2 cellular contexts compared by ENCODE assay signal in the genomic region with DNA sequence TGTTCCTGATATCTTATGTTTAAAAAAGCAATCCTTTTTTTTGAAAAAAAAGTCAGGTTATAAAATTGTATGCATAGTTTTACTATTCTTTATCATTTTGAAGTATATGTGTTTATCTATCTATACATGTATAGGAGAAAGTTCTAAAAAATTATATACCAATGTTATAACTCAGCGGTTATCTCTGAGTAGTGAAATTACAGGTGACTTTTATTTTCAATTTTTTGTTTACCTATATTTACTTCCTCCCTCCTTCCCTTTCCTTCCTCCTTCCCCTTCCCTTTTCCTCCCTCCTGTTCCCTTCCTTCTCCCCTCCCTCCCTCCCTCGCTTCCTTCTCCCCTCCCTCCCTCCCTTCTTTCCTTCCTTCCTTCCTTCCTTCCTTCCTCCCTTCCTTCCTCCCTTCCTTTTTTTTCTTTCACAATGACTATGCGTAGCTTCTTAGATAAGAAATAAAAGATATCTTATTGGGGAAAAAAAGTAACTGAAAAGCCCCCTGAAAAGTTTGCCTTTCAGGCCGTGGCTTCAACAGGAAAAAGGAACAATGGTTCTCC.
TF ChIP-seq lines count a peak whose summit lies in the region.

No MANE protein-coding gene starts in this region.

TF ChIP-seq in A549, 52 proteins besides CTCF, POLR2A, EP300 and RAD21 (continued from another document):
- TF ChIP-seq, protein P1, sequence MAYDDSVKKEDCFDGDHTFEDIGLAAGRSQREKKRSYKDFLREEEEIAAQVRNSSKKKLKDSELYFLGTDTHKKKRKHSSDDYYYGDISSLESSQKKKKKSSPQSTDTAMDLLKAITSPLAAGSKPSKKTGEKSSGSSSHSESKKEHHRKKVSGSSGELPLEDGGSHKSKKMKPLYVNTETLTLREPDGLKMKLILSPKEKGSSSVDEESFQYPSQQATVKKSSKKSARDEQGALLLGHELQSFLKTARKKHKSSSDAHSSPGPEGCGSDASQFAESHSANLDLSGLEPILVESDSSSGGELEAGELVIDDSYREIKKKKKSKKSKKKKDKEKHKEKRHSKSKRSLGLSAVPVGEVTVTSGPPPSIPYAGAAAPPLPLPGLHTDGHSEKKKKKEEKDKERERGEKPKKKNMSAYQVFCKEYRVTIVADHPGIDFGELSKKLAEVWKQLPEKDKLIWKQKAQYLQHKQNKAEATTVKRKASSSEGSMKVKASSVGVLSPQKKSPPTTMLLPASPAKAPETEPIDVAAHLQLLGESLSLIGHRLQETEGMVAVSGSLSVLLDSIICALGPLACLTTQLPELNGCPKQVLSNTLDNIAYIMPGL (CRISPR knock-in tag; IDR thresholded peaks at IDR 0.05; ENCODE audit: borderline replicate concordance), result no peak
- no peak for TF ChIP-seq GATA3 (IDR thresholded peaks at IDR 0.05; ENCODE audit: borderline replicate concordance)
- no peak for TF ChIP-seq RFX5 (IDR thresholded peaks at IDR 0.05)
TF ChIP-seq in A549: peak in this region for 0.

TF ChIP-seq in HepG2, 621 proteins besides CTCF, POLR2A, EP300 and RAD21 (continued from another document):
- TF ChIP-seq, protein P2, sequence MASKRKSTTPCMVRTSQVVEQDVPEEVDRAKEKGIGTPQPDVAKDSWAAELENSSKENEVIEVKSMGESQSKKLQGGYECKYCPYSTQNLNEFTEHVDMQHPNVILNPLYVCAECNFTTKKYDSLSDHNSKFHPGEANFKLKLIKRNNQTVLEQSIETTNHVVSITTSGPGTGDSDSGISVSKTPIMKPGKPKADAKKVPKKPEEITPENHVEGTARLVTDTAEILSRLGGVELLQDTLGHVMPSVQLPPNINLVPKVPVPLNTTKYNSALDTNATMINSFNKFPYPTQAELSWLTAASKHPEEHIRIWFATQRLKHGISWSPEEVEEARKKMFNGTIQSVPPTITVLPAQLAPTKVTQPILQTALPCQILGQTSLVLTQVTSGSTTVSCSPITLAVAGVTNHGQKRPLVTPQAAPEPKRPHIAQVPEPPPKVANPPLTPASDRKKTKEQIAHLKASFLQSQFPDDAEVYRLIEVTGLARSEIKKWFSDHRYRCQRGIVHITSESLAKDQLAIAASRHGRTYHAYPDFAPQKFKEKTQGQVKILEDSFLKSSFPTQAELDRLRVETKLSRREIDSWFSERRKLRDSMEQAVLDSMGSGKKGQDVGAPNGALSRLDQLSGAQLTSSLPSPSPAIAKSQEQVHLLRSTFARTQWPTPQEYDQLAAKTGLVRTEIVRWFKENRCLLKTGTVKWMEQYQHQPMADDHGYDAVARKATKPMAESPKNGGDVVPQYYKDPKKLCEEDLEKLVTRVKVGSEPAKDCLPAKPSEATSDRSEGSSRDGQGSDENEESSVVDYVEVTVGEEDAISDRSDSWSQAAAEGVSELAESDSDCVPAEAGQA (IDR thresholded peaks at IDR 0.05; ENCODE audit: low read depth), result 0 out of 2 replicates have a peak, but pooled peaks have one; percentile 30
- TF ChIP-seq, protein P2 (CRISPR knock-in tag; IDR thresholded peaks at IDR 0.05; ENCODE audit: borderline replicate concordance), result no peak
- no peak for TF ChIP-seq ZNF737 (CRISPR knock-in tag; IDR thresholded peaks at IDR 0.05; ENCODE audit: borderline replicate concordance)
- no peak for TF ChIP-seq MTA1 (CRISPR knock-in tag; IDR thresholded peaks at IDR 0.05; ENCODE audit: borderline replicate concordance)
- TF ChIP-seq, protein P1 (CRISPR knock-in tag; IDR thresholded peaks at IDR 0.05; ENCODE audit: borderline replicate concordance in 1 of 2, low read depth in 1 of 2), result no peak
